In genomic region chr3:13016083-13016725, GRCh38 we compare ENCODE assay signal across 8 cellular contexts. TPM values are rescaled to one million over a fixed set of nuclear protein-coding genes. Genes with fewer than 3 reads are reported as not detected.
DNase-seq lines count a peak whose midpoint lies in the region; ATAC-seq, FAIRE-seq and TF ChIP-seq lines count a peak whose summit lies in the region.

No MANE protein-coding gene starts in this region.

- peaks cover 53% of the 10 kb centered on the region for H3K4me1 Mint-ChIP-seq in activated CD8-positive, alpha-beta memory T cell treated with anti-CD3 and anti-CD28 coated beads, Interleukin-2, amount 10 ng/mL, durations not matched to agents 7 days and 5 days
- H3K4me1 Mint-ChIP-seq in nephron: peaks cover 50% of the 10 kb centered on the region

- no peaks in the 10 kb centered on the region for H3K9me3 Mint-ChIP-seq in activated CD8-positive, alpha-beta memory T cell treated with anti-CD3 and anti-CD28 coated beads, Interleukin-2, amount 10 ng/mL, durations not matched to agents 7 days and 5 days (ENCODE audit: low read depth)
- no peaks in the 10 kb centered on the region for H3K9me3 Mint-ChIP-seq in nephron

- no peaks in the 10 kb centered on the region for H3K9me2 ChIP-seq in OCI-LY7 (ENCODE audit: insufficient read depth, low read length)

- H3K27ac ChIP-seq in OCI-LY7 (ENCODE audit: low read depth, low read length, poor library complexity, severe bottlenecking): peak overlapping the region; percentile 97
- H3K27ac ChIP-seq in GM12878 (ENCODE audit: control insufficient read depth, insufficient read depth): peak overlapping the region; percentile 99

- peak; percentile 38 to 67; a peak in 2 of 4 replicates for TF ChIP-seq EP300 in GM12878 (IDR thresholded peaks at IDR 0.05; ENCODE audit: borderline replicate concordance in 1 of 2, control insufficient read depth in 1 of 2, low read depth in 2 of 2, low read length in 2 of 2)

- H3K36me3 ChIP-seq in OCI-LY7 (ENCODE audit: insufficient read depth, low read length) (peaks cover 13% of the 10 kb centered on the region), GM12878 (ENCODE audit: control insufficient read depth in 2 of 2, insufficient read depth in 2 of 2, low read length in 1 of 2) (peaks cover 0 to 2% of the 10 kb centered on the region in 2 experiments; a peak in 1 of 4 replicates)

- POLR2A ChIA-PET in OCI-LY7 (lab: Charles Lee): interaction anchor here (1.3 to 6.2 kb wide), 3 partner anchors 12 to 55 kb away, joined by 3 to 34 read pairs (median 19); no protein-coding TSS in a partner anchor
- POLR2A ChIA-PET in GM12878 (lab: Charles Lee): interaction anchor here (1.2 to 7.2 kb wide), 8 partner anchors 11 to 72 kb away, joined by 3 to 84 read pairs (median 10); no protein-coding TSS in a partner anchor

- no peak for TF ChIP-seq POLR2A in GM12878 (IDR thresholded peaks at IDR 0.05; ENCODE audit: low read depth, low read length)

- peak; percentile 83 for DNase-seq in activated CD8-positive, alpha-beta memory T cell treated with anti-CD3 and anti-CD28 coated beads, Interleukin-2, amount 10 ng/mL, durations not matched to agents 7 days and 5 days
- DNase-seq in activated CD8-positive, alpha-beta memory T cell treated with anti-CD3 and anti-CD28 coated beads for 24 hours: no peak
- DNase-seq in OCI-LY7 (ENCODE audit: low spot score): peak; percentile 92
- peak; percentile 70 for DNase-seq in GM12878 (ENCODE audit: low read depth, low spot score)
- no peak for DNase-seq in DMS153 treated with DMSO at 0.1 percent for 48 hours (lab: John Stamatoyannopoulos, UW; ENCODE audit: unreplicated experiment)
- no peak for DNase-seq in HuH-7.5 (ENCODE audit: low spot score)

- peak overlapping the region; percentile 93 for H3K4me2 ChIP-seq in OCI-LY7 (ENCODE audit: low read length)
- H3K4me2 ChIP-seq in GM12878 (ENCODE audit: control insufficient read depth, insufficient read depth): peak overlapping the region; percentile 93

- peak; percentile 31 for FAIRE-seq in GM12878 (lab: Jason Lieb, UNC)

- no peaks in the 10 kb centered on the region for H4K20me1 ChIP-seq in OCI-LY7 (ENCODE audit: insufficient read depth, low read length)
- no peaks in the 10 kb centered on the region for H4K20me1 ChIP-seq in GM12878 (ENCODE audit: control insufficient read depth, insufficient read depth)

- H3K36me3 Mint-ChIP-seq in activated CD8-positive, alpha-beta memory T cell treated with anti-CD3 and anti-CD28 coated beads, Interleukin-2, amount 10 ng/mL, durations not matched to agents 7 days and 5 days: peaks cover 6% of the 10 kb centered on the region
- no peaks in the 10 kb centered on the region for H3K36me3 Mint-ChIP-seq in nephron (ENCODE audit: low read depth)

- H3K9ac ChIP-seq in GM12878 (ENCODE audit: control insufficient read depth, insufficient read depth, low read length): peak overlapping the region; percentile 93

- peak overlapping the region; percentile 73 for H3K4me3 Mint-ChIP-seq in activated CD8-positive, alpha-beta memory T cell treated with anti-CD3 and anti-CD28 coated beads, Interleukin-2, amount 10 ng/mL, durations not matched to agents 7 days and 5 days
- H3K4me3 Mint-ChIP-seq in nephron: peak overlapping the region in 2 of 3 experiments; percentile 6 to 17

- H3K4me3 ChIP-seq in OCI-LY7 (ENCODE audit: low read depth, low read length, poor library complexity, severe bottlenecking): peak overlapping the region; percentile 64
- H3K4me3 ChIP-seq in GM12878: peak overlapping the region; percentile 70

- BruUV-seq in OCI-LY7 (replicated peaks; lab: Mats Ljungman, UMichigan) (no TSS peak), GM12878 (replicated peaks; lab: Mats Ljungman, UMichigan) (no TSS peak)

- TF ChIP-seq RAD21 in GM12878 (IDR thresholded peaks at IDR 0.05; ENCODE audit: insufficient read depth, low read depth, low read length): 0 out of 2 replicates have a peak, but pooled peaks have one; percentile 6

- no peaks in the 10 kb centered on the region for H3K27me3 ChIP-seq in GM12878 (replicated peaks in 1 of 2; ENCODE audit: control insufficient read depth in 2 of 2, insufficient read depth in 2 of 2, low read length in 1 of 2)

- 0% methylated on average over 17 of the region's 18 CpGs for WGBS in GM12878 (ENCODE audit: insufficient coverage, insufficient replicate concordance, low lambda C conversion rate, missing lambda C conversion rate)

- peak overlapping the region; percentile 100 for H3K27ac Mint-ChIP-seq in activated CD8-positive, alpha-beta memory T cell treated with anti-CD3 and anti-CD28 coated beads, Interleukin-2, amount 10 ng/mL, durations not matched to agents 7 days and 5 days
- H3K27ac Mint-ChIP-seq in nephron: peak overlapping the region; percentile 2 to 23 (median 6)

- peak; percentile 59 for ATAC-seq in activated CD8-positive, alpha-beta memory T cell treated with anti-CD3 and anti-CD28 coated beads, Interleukin-2, amount 10 ng/mL, durations not matched to agents 7 days and 5 days
- ATAC-seq in HG03066 (IDR thresholded peaks at IDR 0.05; ENCODE audit: low read depth, unreplicated experiment): peak; percentile 37
- ATAC-seq in GM12878: peak; percentile 45

- peaks cover 78% of the 10 kb centered on the region for H3K79me2 ChIP-seq in OCI-LY7 (ENCODE audit: insufficient read depth, low read depth, low read length)
- H3K79me2 ChIP-seq in GM12878 (ENCODE audit: control insufficient read depth, insufficient read depth, low read length): peaks cover 94% of the 10 kb centered on the region

- no peaks in the 10 kb centered on the region for H3K27me3 Mint-ChIP-seq in activated CD8-positive, alpha-beta memory T cell treated with anti-CD3 and anti-CD28 coated beads, Interleukin-2, amount 10 ng/mL, durations not matched to agents 7 days and 5 days
- H3K27me3 Mint-ChIP-seq in nephron (ENCODE audit: low read depth): peaks cover 21% of the 10 kb centered on the region

- TF ChIP-seq CTCF in OCI-LY7 (conservative IDR thresholded peaks at IDR 0.05; ENCODE audit: low read length): no peak; the same call in 1 of the 2 replicates
- no peak for TF ChIP-seq CTCF in GM12878 (IDR thresholded peaks at IDR 0.05 in 2 of 3, conservative IDR thresholded peaks at IDR 0.05 in 1 of 3; ENCODE audit: control insufficient read depth in 2 of 3, extremely low read depth in 1 of 3, insufficient read depth in 1 of 3, low read depth in 3 of 3, low read length in 3 of 3)
- TF ChIP-seq CTCF in nephron (IDR thresholded peaks at IDR 0.05; ENCODE audit: unreplicated experiment in 3 of 3): no peak

- SMC1A ChIA-PET in GM12878 (lab: Charles Lee; ENCODE audit: uncharacterized antibody, unreplicated experiment): interaction anchor here (1.2 to 8.6 kb wide), 5 partner anchors 15 to 55 kb away, joined by 3 to 71 read pairs (median 4); no protein-coding TSS in a partner anchor

- H3K9me3 ChIP-seq in OCI-LY7 (ENCODE audit: low read length) (no peaks in the 10 kb centered on the region), GM12878 (replicated peaks; ENCODE audit: control insufficient read depth, insufficient read depth, low read length) (no peaks in the 10 kb centered on the region)

- RAD21 ChIA-PET in GM12878 (lab: Charles Lee; ENCODE audit: unreplicated experiment): interaction anchor here (2.0 to 8.5 kb wide), 4 partner anchors 5 to 30 kb away, joined by 6 to 93 read pairs (median 50); no protein-coding TSS in a partner anchor

- in situ Hi-C loops in GM12878 (cut with MboI): no loop called here

- intact Hi-C loops in OCI-LY7 (cut with micrococcal nuclease; ENCODE audit: unreplicated experiment) (loop anchor here (1.0 to 10.0 kb wide), 5 partner anchors 56 to 1669 kb away; partner anchors contain the start of gene NUP210), GM12878 (cut with micrococcal nuclease; ENCODE audit: unreplicated experiment) (loop anchor here (1.0 to 10.0 kb wide), 2 partner anchors 30 to 439 kb away; no protein-coding TSS in a partner anchor)

- H3K4me1 ChIP-seq in OCI-LY7 (ENCODE audit: insufficient read depth, low read length, poor library complexity, severe bottlenecking) (peaks cover 99% of the 10 kb centered on the region), GM12878 (ENCODE audit: control insufficient read depth, insufficient read depth, low read length) (peaks cover 78% of the 10 kb centered on the region)

- H2AFZ ChIP-seq in OCI-LY7 (ENCODE audit: low read length) (no peak overlapping the region), GM12878 (ENCODE audit: control insufficient read depth, low read depth, low read length) (no peak overlapping the region)

- CTCF ChIA-PET in activated CD8-positive, alpha-beta memory T cell treated with anti-CD3 and anti-CD28 coated beads, Interleukin-2, amount 10 ng/mL, durations not matched to agents 7 days and 5 days (lab: Charles Lee): interaction anchor here (1.0 to 1.2 kb wide), 3 partner anchors 11 to 67 kb away, joined by 3 to 6 read pairs (median 4); no protein-coding TSS in a partner anchor
- CTCF ChIA-PET in OCI-LY7 (lab: Charles Lee; ENCODE audit: unreplicated experiment): no interaction called here
- CTCF ChIA-PET in GM12878 (lab: Yijun Ruan, JAX): interaction anchor here (0.7 to 7.8 kb wide), 4 partner anchors 16 to 55 kb away, joined by 3 to 56 read pairs (median 4); no protein-coding TSS in a partner anchor

RNA-seq across cellular contexts. Expression of gene IQSEC1, which starts 57.0 kb away (rescaled TPM):
- 10 to 100 TPM; 37.6 to 71.4 TPM for total RNA-seq in activated CD8-positive, alpha-beta memory T cell treated with anti-CD3 and anti-CD28 coated beads, Interleukin-2, amount 10 ng/mL, durations not matched to agents 7 days and 5 days
- 24.3 and 25.2 TPM in 2 replicates for total RNA-seq in OCI-LY7 (2014; rRNA removed; shearing (Covaris generic))
- total RNA-seq in OCI-LY7 (2022) (56.3 and 70.1 TPM in 2 replicates), GM12878 (2014; rRNA removed) (13.8 and 16.3 TPM in 2 replicates), GM12878 (2014; rRNA removed; fragmentation: Illumina TruSeq; extraction: Trizol) (6.4 TPM in 2 replicates), GM12878 (2021) (48.6 and 55.2 TPM in 2 replicates)
- 241 and 274 TPM in 2 replicates for total RNA-seq in GM12878 (2013; cell fraction: nucleolus; rRNA removed)
- 8.1 TPM for polyA plus RNA-seq in GM12878 (2011; ENCODE audit: low read depth)
- polyA plus RNA-seq in GM12878 (2011; rRNA removed) (4.2 and 6.7 TPM in 2 replicates), GM12878 (2014; fragmentation: Illumina TruSeq; extraction: Trizol) (10.2 and 15.1 TPM in 2 replicates), GM12878 (2014; fragmentation: Nextera tagmentation; extraction: Ambion mirVana) (1 to 10 TPM in 1 of 2 experiments, under 1 TPM in 1; 0.92 to 2.0 TPM), GM12878 (2014; rRNA removed) (17.9 and 23.3 TPM in 2 replicates), GM12878 (2016; fragmentation: Nextera tagmentation; extraction: Ambion mirVana) (1 to 10 TPM; 8.1 to 9.0 TPM)
- polyA plus RNA-seq in GM12878 (2011; cell fraction: cytosol; rRNA removed): 6.3 and 8.5 TPM in 2 replicates
- polyA plus RNA-seq in GM12878 (2011; cell fraction: nucleus; rRNA removed): 45.6 and 48.9 TPM in 2 replicates
- polyA plus RNA-seq in GM12878 (2012): 17.9 and 26.7 TPM in 2 replicates
- polyA minus RNA-seq in GM12878 (2011; rRNA and poly(A)+ RNA removed): 14.2 and 22.2 TPM in 2 replicates
- polyA minus RNA-seq in GM12878 (2011; cell fraction: cytosol; rRNA and poly(A)+ RNA removed): 11.4 and 16.2 TPM in 2 replicates
- 53.2 and 58.7 TPM in 2 replicates for polyA minus RNA-seq in GM12878 (2011; cell fraction: nucleus; rRNA and poly(A)+ RNA removed)

Comparison
In these comparisons a context has a peak if more than half of its experiments do, and no peak if none do; other contexts are left out.
1. DNase-seq: peak in activated CD8-positive, alpha-beta memory T cell treated with anti-CD3 and anti-CD28 coated beads, Interleukin-2, amount 10 ng/mL, durations not matched to agents 7 days and 5 days (single experiment), OCI-LY7 (single experiment) and GM12878 (single experiment); none in activated CD8-positive, alpha-beta memory T cell treated with anti-CD3 and anti-CD28 coated beads for 24 hours (single experiment), DMS153 treated with DMSO at 0.1 percent for 48 hours (single experiment) and HuH-7.5 (single experiment).
2. Peak in every context shown above with its lines, with median percentiles within 50 percentile points of each other: ATAC-seq.